ENCODE assay signal across 36 cellular contexts in the genomic region with DNA sequence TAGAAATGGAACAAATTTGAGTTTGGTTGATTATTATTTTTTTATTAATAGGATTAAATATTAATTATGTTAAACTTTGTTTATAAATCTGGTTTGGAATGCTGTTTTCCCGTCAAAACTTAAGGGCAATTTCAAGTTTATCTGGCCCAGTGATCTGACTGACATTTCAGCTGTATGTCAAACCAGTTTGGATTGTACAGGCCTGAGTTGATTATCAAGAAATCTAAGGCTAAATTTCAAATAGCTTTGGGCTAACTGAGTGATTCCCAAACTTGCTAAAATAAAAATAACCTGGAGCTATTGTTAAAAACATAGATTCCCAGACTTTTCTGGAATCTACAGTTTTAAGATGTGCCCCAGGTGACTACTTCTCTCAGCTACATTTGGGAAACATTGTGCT.
"Had no signal": no experiment of that assay in that cellular context is flagged by ENCODE, and none has a peak within 500 bp of the region (broad histone marks: within the 10 kb centered on the region; RNA-seq: fewer than 3 reads in every experiment).

No MANE protein-coding gene starts in this region.

- H3K27me3 ChIP-seq: adrenal gland, body of pancreas, brain microvascular endothelial cell, breast epithelium had no signal

- H3K4me3 Mint-ChIP-seq: activated CD4-positive, alpha-beta memory T cell treated with anti-CD3 and anti-CD28 coated beads, Interleukin-2, amount 10 ng/mL, durations not matched to agents 7 days and 5 days; activated CD4-positive, alpha-beta T cell treated with anti-CD3 and anti-CD28 coated beads for 36 hours; activated CD4-positive, alpha-beta T cell treated with anti-CD3 and anti-CD28 coated beads, Interleukin-2, amount 10 ng/mL, durations not matched to agents 7 days and 5 days; activated CD8-positive, alpha-beta memory T cell treated with anti-CD3 and anti-CD28 coated beads, Interleukin-2, amount 10 ng/mL, durations not matched to agents 7 days and 5 days; activated CD8-positive, alpha-beta T cell treated with anti-CD3 and anti-CD28 coated beads, Interleukin-2, amount 10 ng/mL, durations not matched to agents 7 days and 5 days; activated naive CD4-positive, alpha-beta T cell treated with anti-CD3 and anti-CD28 coated beads for 36 hours; activated naive CD8-positive, alpha-beta T cell treated with anti-CD3 and anti-CD28 coated beads for 36 hours; activated T-cell treated with anti-CD3 and anti-CD28 coated beads, Interleukin-2, amount 50 U/mL, for 24 hours; activated T-helper 1 cell treated with anti-CD3 and anti-CD28 coated beads, Interleukin-12 subunit alpha, Interleukin-12 subunit beta, Interleukin-2, Interleukin-4 antibody, amounts not matched to agents 30 ng/mL and 10 ng/mL and 1 ng/mL, durations not matched to agents 14 hours and 24 hours and 36 hours; activated T-helper 17 cell treated with anti-CD3 and anti-CD28 coated beads, Interleukin-2, amount 50 U/mL, for 72 hours; T-helper 1 cell treated with Interleukin-12 subunit alpha and Interleukin-12 subunit beta and Interleukin-4 antibody, amounts not matched to agents 30 μg/mL and 1 μg/mL, for 36 hours; T-helper 2 cell treated with Interferon-gamma antibody and Interleukin-4, amounts not matched to agents 5 μg/mL and 100 μg/mL, for 36 hours; WTC11 had no signal

- H3K4me3 ChIP-seq: adrenal gland, body of pancreas, breast epithelium had no signal

- H3K9me3 Mint-ChIP-seq: activated CD4-positive, alpha-beta memory T cell treated with anti-CD3 and anti-CD28 coated beads, Interleukin-2, amount 10 ng/mL, durations not matched to agents 7 days and 5 days; activated CD4-positive, alpha-beta T cell treated with anti-CD3 and anti-CD28 coated beads, Interleukin-2, amount 10 ng/mL, durations not matched to agents 7 days and 5 days; activated naive CD4-positive, alpha-beta T cell treated with anti-CD3 and anti-CD28 coated beads for 36 hours; activated naive CD4-positive, alpha-beta T cell treated with anti-CD3 and anti-CD28 coated beads, Interleukin-2, amount 50 U/mL, for 72 hours; activated naive CD8-positive, alpha-beta T cell treated with anti-CD3 and anti-CD28 coated beads for 36 hours; activated T-cell treated with anti-CD3 and anti-CD28 coated beads, Interleukin-2, amount 50 U/mL, for 24 hours; activated T-helper 1 cell treated with anti-CD3 and anti-CD28 coated beads, Interleukin-12 subunit alpha, Interleukin-12 subunit beta, Interleukin-2, Interleukin-4 antibody, amounts not matched to agents 30 ng/mL and 10 ng/mL and 1 ng/mL, durations not matched to agents 14 hours and 24 hours and 36 hours; T-helper 1 cell treated with Interleukin-12 subunit alpha and Interleukin-12 subunit beta and Interleukin-4 antibody, amounts not matched to agents 30 μg/mL and 1 μg/mL, for 36 hours; T-helper 2 cell treated with Interferon-gamma antibody and Interleukin-4, amounts not matched to agents 5 μg/mL and 100 μg/mL, for 36 hours; WTC11 had no signal

- H3K9me3 ChIP-seq: adrenal gland, body of pancreas, breast epithelium had no signal

- H3K27me3 Mint-ChIP-seq: activated CD4-positive, alpha-beta memory T cell treated with anti-CD3 and anti-CD28 coated beads, Interleukin-2, amount 10 ng/mL, durations not matched to agents 7 days and 5 days; activated CD4-positive, alpha-beta T cell treated with anti-CD3 and anti-CD28 coated beads for 36 hours; activated CD4-positive, alpha-beta T cell treated with anti-CD3 and anti-CD28 coated beads, Interleukin-2, amount 10 ng/mL, durations not matched to agents 7 days and 5 days; activated CD8-positive, alpha-beta memory T cell treated with anti-CD3 and anti-CD28 coated beads, Interleukin-2, amount 10 ng/mL, durations not matched to agents 7 days and 5 days; activated T-cell treated with anti-CD3 and anti-CD28 coated beads, Interleukin-2, amount 50 U/mL, for 24 hours had no signal

- H3K36me3 ChIP-seq: adrenal gland, brain microvascular endothelial cell, breast epithelium, WERI-Rb-1 had no signal

- DNase-seq: activated CD4-positive, alpha-beta memory T cell treated with anti-CD3 and anti-CD28 coated beads, Interleukin-2, amount 10 ng/mL, durations not matched to agents 7 days and 5 days; activated CD4-positive, alpha-beta T cell treated with anti-CD3 and anti-CD28 coated beads for 1 hour; activated CD4-positive, alpha-beta T cell treated with anti-CD3 and anti-CD28 coated beads for 36 hours; activated CD4-positive, alpha-beta T cell treated with anti-CD3 and anti-CD28 coated beads for 48 hours; activated CD4-positive, alpha-beta T cell treated with anti-CD3 and anti-CD28 coated beads, Interleukin-2, amount 10 ng/mL, durations not matched to agents 7 days and 5 days; activated CD4-positive, alpha-beta T cell treated with anti-CD3 and anti-CD28 coated beads, Interleukin-2, amount 50 U/mL, for 48 hours; activated CD4-positive, CD25-positive, alpha-beta regulatory T cell; activated CD8-positive, alpha-beta memory T cell treated with anti-CD3 and anti-CD28 coated beads for 24 hours; activated CD8-positive, alpha-beta memory T cell treated with anti-CD3 and anti-CD28 coated beads, Interleukin-2, amount 10 ng/mL, durations not matched to agents 7 days and 5 days; activated CD8-positive, alpha-beta memory T cell treated with anti-CD3 and anti-CD28 coated beads, Interleukin-2, amount 50 U/mL, for 48 hours; activated CD8-positive, alpha-beta T cell treated with anti-CD3 and anti-CD28 coated beads, Interleukin-2, amount 10 ng/mL, durations not matched to agents 7 days and 5 days; activated effector memory CD4-positive, alpha-beta T cell treated with anti-CD3 and anti-CD28 coated beads, Interleukin-2, amount 50 U/mL, for 16 hours; activated gamma-delta T cell treated with Interleukin-2 at 50 U/mL for 16 hours; activated naive CD4-positive, alpha-beta T cell; activated naive CD4-positive, alpha-beta T cell treated with anti-CD3 and anti-CD28 coated beads for 36 hours; activated naive CD4-positive, alpha-beta T cell treated with anti-CD3 and anti-CD28 coated beads, Interleukin-2, amount 50 U/mL, for 16 hours; activated naive CD8-positive, alpha-beta T cell treated with anti-CD3 and anti-CD28 coated beads for 36 hours; activated T-cell treated with anti-CD3 and anti-CD28 coated beads, Interleukin-2, amount 50 U/mL, for 24 hours; activated T-cell treated with anti-CD3 and anti-CD28 coated beads, Interleukin-2, amount 50 U/mL, for 48 hours; adrenal gland; amniotic stem cell; aorta; body of pancreas; brain microvascular endothelial cell; central memory CD4-positive, alpha-beta T cell; T-helper 1 cell; T-helper 2 cell; T-helper 9 cell; WERI-Rb-1 had no signal

- H3K4me1 Mint-ChIP-seq: activated CD4-positive, alpha-beta memory T cell treated with anti-CD3 and anti-CD28 coated beads, Interleukin-2, amount 10 ng/mL, durations not matched to agents 7 days and 5 days; activated CD4-positive, alpha-beta T cell treated with anti-CD3 and anti-CD28 coated beads, Interleukin-2, amount 10 ng/mL, durations not matched to agents 7 days and 5 days; activated CD8-positive, alpha-beta memory T cell treated with anti-CD3 and anti-CD28 coated beads, Interleukin-2, amount 10 ng/mL, durations not matched to agents 7 days and 5 days; activated T-helper 17 cell treated with anti-CD3 and anti-CD28 coated beads, Interleukin-2, amount 50 U/mL, for 72 hours; WTC11 had no signal

- H3K27ac Mint-ChIP-seq: activated CD4-positive, alpha-beta memory T cell treated with anti-CD3 and anti-CD28 coated beads, Interleukin-2, amount 10 ng/mL, durations not matched to agents 7 days and 5 days; activated CD4-positive, alpha-beta T cell treated with anti-CD3 and anti-CD28 coated beads for 36 hours; activated CD4-positive, alpha-beta T cell treated with anti-CD3 and anti-CD28 coated beads, Interleukin-2, amount 10 ng/mL, durations not matched to agents 7 days and 5 days; activated CD8-positive, alpha-beta memory T cell treated with anti-CD3 and anti-CD28 coated beads, Interleukin-2, amount 10 ng/mL, durations not matched to agents 7 days and 5 days; activated CD8-positive, alpha-beta T cell treated with anti-CD3 and anti-CD28 coated beads, Interleukin-2, amount 10 ng/mL, durations not matched to agents 7 days and 5 days; activated naive CD4-positive, alpha-beta T cell treated with anti-CD3 and anti-CD28 coated beads for 36 hours; activated naive CD4-positive, alpha-beta T cell treated with anti-CD3 and anti-CD28 coated beads, Interleukin-2, amount 50 U/mL, for 72 hours; activated naive CD8-positive, alpha-beta T cell treated with anti-CD3 and anti-CD28 coated beads for 36 hours; activated T-cell treated with anti-CD3 and anti-CD28 coated beads, Interleukin-2, amount 50 U/mL, for 24 hours; activated T-helper 1 cell treated with anti-CD3 and anti-CD28 coated beads, Interleukin-12 subunit alpha, Interleukin-12 subunit beta, Interleukin-2, Interleukin-4 antibody, amounts not matched to agents 30 ng/mL and 10 ng/mL and 1 ng/mL, durations not matched to agents 14 hours and 24 hours and 36 hours; activated T-helper 17 cell treated with anti-CD3 and anti-CD28 coated beads, Interleukin-2, amount 50 U/mL, for 72 hours; T-helper 1 cell treated with Interleukin-12 subunit alpha and Interleukin-12 subunit beta and Interleukin-4 antibody, amounts not matched to agents 30 μg/mL and 1 μg/mL, for 36 hours; T-helper 2 cell treated with Interferon-gamma antibody and Interleukin-4, amounts not matched to agents 5 μg/mL and 100 μg/mL, for 36 hours; WTC11 had no signal

- H3K36me3 Mint-ChIP-seq: activated CD8-positive, alpha-beta memory T cell treated with anti-CD3 and anti-CD28 coated beads, Interleukin-2, amount 10 ng/mL, durations not matched to agents 7 days and 5 days; activated naive CD4-positive, alpha-beta T cell treated with anti-CD3 and anti-CD28 coated beads, Interleukin-2, amount 50 U/mL, for 72 hours; activated naive CD8-positive, alpha-beta T cell treated with anti-CD3 and anti-CD28 coated beads for 36 hours; WTC11 had no signal

- H3K4me1 ChIP-seq: adrenal gland, breast epithelium had no signal

- H3K27ac ChIP-seq: adrenal gland, body of pancreas, brain microvascular endothelial cell, breast epithelium, WERI-Rb-1 had no signal
